ENCODE assay signal across 8 cellular contexts in the genomic region with DNA sequence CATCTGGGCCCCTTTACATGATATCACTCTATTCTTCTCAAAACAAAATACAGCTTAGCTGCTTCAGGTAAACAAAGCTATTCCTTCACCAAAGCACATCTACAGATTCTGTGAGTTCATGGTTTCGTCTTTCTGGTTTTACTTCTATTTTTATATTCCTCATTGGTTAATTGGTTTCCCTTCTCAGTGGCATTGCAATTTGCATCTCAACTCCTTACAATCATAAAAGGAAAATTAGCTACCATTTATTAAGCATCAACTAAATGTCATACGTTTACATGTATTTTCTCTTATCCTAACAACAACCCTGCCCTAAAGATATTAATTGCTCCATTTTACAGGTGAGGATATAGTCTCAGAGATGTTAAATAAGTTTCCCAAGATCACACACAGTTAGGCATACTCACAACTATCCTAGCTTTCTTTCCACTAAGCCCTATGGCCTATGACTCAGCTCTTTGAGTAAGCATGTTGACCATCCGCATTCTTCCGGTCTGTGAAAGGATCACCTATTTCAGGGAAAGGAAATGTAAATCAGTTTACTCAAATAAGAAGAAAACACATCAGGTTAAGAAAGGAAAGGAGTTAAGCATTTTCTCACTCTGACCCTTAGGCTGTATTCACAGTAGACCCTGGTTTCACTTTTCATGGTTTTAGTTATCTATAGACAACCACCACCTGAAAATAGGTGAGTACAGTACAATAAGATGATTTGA.
A peak's percentile ranks its signal among the peaks of the same experiment; 100 is the strongest.
DNase-seq lines count a peak whose midpoint lies in the region; ATAC-seq and TF ChIP-seq lines count a peak whose summit lies in the region.

No MANE protein-coding gene starts in this region.

- H3K36me3 Mint-ChIP-seq in progenitor cell of endocrine pancreas (ENCODE audit: insufficient read depth), result no peaks in the 10 kb centered on the region

- TF ChIP-seq CTCF in RWPE2 (IDR thresholded peaks at IDR 0.05; ENCODE audit: poor library complexity, severe bottlenecking) (no peak), progenitor cell of endocrine pancreas (IDR thresholded peaks at IDR 0.05; ENCODE audit: unreplicated experiment) (no peak), heart right ventricle (IDR thresholded peaks at IDR 0.05) (no peak)

- peak; percentile 81 for ATAC-seq in GM19324 (IDR thresholded peaks at IDR 0.05; ENCODE audit: low FRiP score, unreplicated experiment)
- ATAC-seq in HG03025 (IDR thresholded peaks at IDR 0.05; ENCODE audit: low FRiP score, unreplicated experiment), result peak; percentile 89
- peak; percentile 99 for ATAC-seq in RWPE2 (ENCODE audit: low read depth)
- ATAC-seq in heart right ventricle, result no peak

- H3K27me3 ChIP-seq in RWPE2 (ENCODE audit: insufficient read depth, poor library complexity, severe bottlenecking) (no peaks in the 10 kb centered on the region), heart right ventricle (no peaks in the 10 kb centered on the region)

- WGBS in heart right ventricle, 2 donors, result 86 to 92% methylated on average over 4 of the region's 4 CpGs

- intact Hi-C loops in heart right ventricle (cut with DNase I), result loop anchor here in 7 of 10 donors (5.0 to 10.0 kb wide), 5 partner anchors 118 to 531 kb away; no protein-coding TSS in a partner anchor

- no peaks in the 10 kb centered on the region for H3K27me3 Mint-ChIP-seq in progenitor cell of endocrine pancreas

- no peaks in the 10 kb centered on the region for H3K9me3 ChIP-seq in RWPE2 (ENCODE audit: severe bottlenecking)
- no peaks in the 10 kb centered on the region for H3K9me3 ChIP-seq in heart right ventricle

- no peaks in the 10 kb centered on the region for H3K9me3 Mint-ChIP-seq in progenitor cell of endocrine pancreas (ENCODE audit: low read depth)

- DNase-seq in RWPE2 (ENCODE audit: low spot score) (no peak), progenitor cell of endocrine pancreas (ENCODE audit: low spot score, unreplicated experiment) (no peak), heart right ventricle (no peak), NCI-H345 treated with DMSO at 0.1 percent for 48 hours (lab: John Stamatoyannopoulos, UW; ENCODE audit: unreplicated experiment) (no peak), NCI-H774 (lab: John Stamatoyannopoulos, UW) (no peak)
- no peak for DNase-seq in activated CD8-positive, alpha-beta memory T cell treated with anti-CD3 and anti-CD28 coated beads, Interleukin-2, amount 50 U/mL, for 48 hours

- H3K4me1 Mint-ChIP-seq in progenitor cell of endocrine pancreas (ENCODE audit: low read depth), result peaks cover 5% of the 10 kb centered on the region

- no peak overlapping the region for H3K4me3 ChIP-seq in RWPE2 (ENCODE audit: severe bottlenecking)
- no peak overlapping the region for H3K4me3 ChIP-seq in heart right ventricle

- H3K4me3 Mint-ChIP-seq in progenitor cell of endocrine pancreas (ENCODE audit: low read depth), result no peak overlapping the region

- H3K4me1 ChIP-seq in RWPE2 (ENCODE audit: insufficient read depth, poor library complexity, severe bottlenecking) (peaks cover 6% of the 10 kb centered on the region), heart right ventricle (no peaks in the 10 kb centered on the region)

- H3K27ac ChIP-seq in RWPE2 (ENCODE audit: poor library complexity, severe bottlenecking), result peak overlapping the region; percentile 14
- no peak overlapping the region for H3K27ac ChIP-seq in heart right ventricle

- H3K36me3 ChIP-seq in RWPE2 (ENCODE audit: low read depth) (no peaks in the 10 kb centered on the region), heart right ventricle (no peaks in the 10 kb centered on the region)

- H3K27ac Mint-ChIP-seq in progenitor cell of endocrine pancreas, result peak overlapping the region; percentile 56

Comparison
In these comparisons a context has a peak if more than half of its experiments do, and no peak if none do; other contexts are left out.
1. ATAC-seq: peak in GM19324 (single experiment), HG03025 (single experiment) and RWPE2 (single experiment); none in heart right ventricle (0 of 8).